Comparison of ENCODE assay signal across 12 cellular contexts in the genomic region with DNA sequence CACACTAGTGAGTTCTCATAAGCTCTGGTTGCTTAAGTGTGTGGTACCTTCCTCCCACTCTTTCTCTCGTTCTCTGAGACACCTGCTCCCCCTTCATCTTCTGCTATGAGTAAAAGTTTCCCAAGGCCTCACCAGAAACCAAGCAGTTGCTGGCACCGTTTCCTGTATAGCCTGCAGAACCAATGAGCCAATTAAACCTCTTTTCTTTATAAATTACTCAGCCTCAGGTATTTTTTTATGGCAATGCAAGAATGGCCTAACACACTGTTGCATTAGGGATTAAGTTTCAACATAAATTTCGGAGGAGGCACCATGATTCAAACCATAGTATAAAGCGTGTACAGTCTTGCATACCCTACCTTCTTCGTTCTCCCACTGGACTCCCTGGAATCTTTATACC.
"Had no signal": no experiment of that assay in that cellular context is flagged by ENCODE, and none has a peak within 500 bp of the region (broad histone marks: within the 10 kb centered on the region; RNA-seq: fewer than 3 reads in every experiment).

No MANE protein-coding gene starts in this region.

- H3K27ac ChIP-seq: hepatocyte, neural progenitor cell, ovary, tibial artery, uterus, VCaP had no signal

- H3K79me2 ChIP-seq: hepatocyte had no signal

- DNase-seq: activated CD4-positive, alpha-beta T cell treated with anti-CD3 and anti-CD28 coated beads, Interleukin-2, amount 10 ng/mL, durations not matched to agents 7 days and 5 days; activated gamma-delta T cell; central memory CD4-positive, alpha-beta T cell; cortex of kidney; effector CD8-positive, alpha-beta T cell; ovary; T-cell; tibial artery; uterus had no signal

- H3K27ac Mint-ChIP-seq: activated CD4-positive, alpha-beta T cell treated with anti-CD3 and anti-CD28 coated beads, Interleukin-2, amount 10 ng/mL, durations not matched to agents 7 days and 5 days; neural progenitor cell; T-cell had no signal

- H3K4me1 ChIP-seq: tibial artery, uterus had no signal

- H3K4me3 Mint-ChIP-seq: activated CD4-positive, alpha-beta T cell treated with anti-CD3 and anti-CD28 coated beads, Interleukin-2, amount 10 ng/mL, durations not matched to agents 7 days and 5 days; neural progenitor cell; T-cell had no signal

- H3K36me3 Mint-ChIP-seq: neural progenitor cell, T-cell had no signal

- H3K4me3 ChIP-seq: hepatocyte, neural progenitor cell, ovary, tibial artery, uterus had no signal

- H3K27me3 ChIP-seq: hepatocyte, neural progenitor cell, ovary, tibial artery, uterus had no signal

- H2AFZ ChIP-seq: hepatocyte, neural progenitor cell had no signal

- H3K36me3 ChIP-seq: neural progenitor cell, ovary, tibial artery, uterus had no signal

- H3K27me3 Mint-ChIP-seq: activated CD4-positive, alpha-beta T cell treated with anti-CD3 and anti-CD28 coated beads, Interleukin-2, amount 10 ng/mL, durations not matched to agents 7 days and 5 days had no signal

- H3K4me1 Mint-ChIP-seq: activated CD4-positive, alpha-beta T cell treated with anti-CD3 and anti-CD28 coated beads, Interleukin-2, amount 10 ng/mL, durations not matched to agents 7 days and 5 days; neural progenitor cell; T-cell had no signal

- H3K4me2 ChIP-seq: hepatocyte, neural progenitor cell had no signal

- H3K9ac ChIP-seq: neural progenitor cell had no signal

- ATAC-seq: T-cell had no signal

- H3K9me3 ChIP-seq: ovary, tibial artery, uterus had no signal
